8 cellular contexts compared by ENCODE assay signal in the genomic region with DNA sequence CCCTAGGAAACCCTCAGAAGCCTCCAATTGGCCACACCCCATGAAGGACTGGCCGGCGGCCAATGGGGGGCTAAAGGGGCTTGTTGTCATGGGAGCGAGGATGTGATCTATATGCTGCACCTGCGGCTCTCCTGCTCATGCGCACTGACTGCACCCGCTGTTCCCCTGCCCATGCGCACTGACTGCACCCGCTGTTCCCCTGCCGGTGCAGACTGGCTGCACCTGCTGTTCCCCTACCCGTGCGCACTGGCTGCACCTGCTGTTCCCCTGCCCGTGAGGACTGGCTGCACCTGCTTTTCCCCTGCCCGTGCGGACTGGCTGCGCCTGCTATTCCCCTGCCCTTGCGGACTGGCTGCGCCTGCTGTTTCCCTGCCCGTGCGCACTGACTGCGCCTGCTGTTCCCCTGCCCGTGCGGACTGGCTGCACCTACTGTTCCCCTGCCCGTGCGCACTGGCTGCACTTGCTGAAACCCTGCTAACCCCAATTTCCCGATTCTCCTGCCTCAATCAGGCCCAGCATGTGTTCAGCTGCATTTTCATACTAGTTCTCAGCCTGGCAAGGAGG. TPM values are rescaled to one million over a fixed set of nuclear protein-coding genes. Genes with fewer than 3 reads are reported as not detected.
DNase-seq lines count a peak whose midpoint lies in the region; ATAC-seq lines count a peak whose summit lies in the region.

No MANE protein-coding gene starts in this region.

- H3K27me3 Mint-ChIP-seq in activated naive CD8-positive, alpha-beta T cell treated with anti-CD3 and anti-CD28 coated beads for 36 hours: peaks cover 26% of the 10 kb centered on the region

- H3K36me3 ChIP-seq in Karpas-422 (ENCODE audit: insufficient read depth, low read length): no peaks in the 10 kb centered on the region

- H3K4me1 ChIP-seq in Karpas-422 (ENCODE audit: low read length): peaks cover 31% of the 10 kb centered on the region

- H3K36me3 Mint-ChIP-seq in activated naive CD8-positive, alpha-beta T cell treated with anti-CD3 and anti-CD28 coated beads for 36 hours: no peaks in the 10 kb centered on the region

- no peaks in the 10 kb centered on the region for H3K27me3 ChIP-seq in Karpas-422 (ENCODE audit: low read length)

- no peak overlapping the region for H2AFZ ChIP-seq in Karpas-422 (ENCODE audit: low read length)

- no peak overlapping the region for H3K4me3 ChIP-seq in Karpas-422 (ENCODE audit: low read length)

- peak overlapping the region; percentile 73 for H3K4me3 Mint-ChIP-seq in activated naive CD8-positive, alpha-beta T cell treated with anti-CD3 and anti-CD28 coated beads for 36 hours

- DNase-seq in DMS53 (lab: John Stamatoyannopoulos, UW): peak; percentile 98
- peak; percentile 95 for DNase-seq in Karpas-422
- DNase-seq in SK-MEL-5 (ENCODE audit: low read depth, low spot score): peak; percentile 22
- DNase-seq in activated naive CD8-positive, alpha-beta T cell treated with anti-CD3 and anti-CD28 coated beads for 36 hours: peak; percentile 79
- peak; percentile 73 to 78 for DNase-seq in left colon
- DNase-seq in stimulated activated CD4-positive, alpha-beta T cell treated with anti-CD3 and anti-CD28 coated beads, TNF-alpha, amount 100 ng/mL, for 4 hours (ENCODE audit: low read depth in 3 of 3): peak; percentile 15 to 26 (median 17)
- DNase-seq in D341Med (ENCODE audit: low spot score): no peak

- H3K27ac ChIP-seq in Karpas-422 (ENCODE audit: low read length): no peak overlapping the region

- H3K9me3 ChIP-seq in Karpas-422 (ENCODE audit: low read length): no peaks in the 10 kb centered on the region

- H3K9ac ChIP-seq in Karpas-422 (ENCODE audit: low read length): no peak overlapping the region

- in situ Hi-C loops in SK-MEL-5 (cut with HindIII; ENCODE audit: low pct_unique_long_range_greater_than_20kb, low sequenced_read_pairs): loop anchor here (25.0 kb wide), 1 partner anchor 196 kb away; no protein-coding TSS in a partner anchor

- H3K4me1 Mint-ChIP-seq in activated naive CD8-positive, alpha-beta T cell treated with anti-CD3 and anti-CD28 coated beads for 36 hours: peaks cover 2% of the 10 kb centered on the region

- no peak overlapping the region for H3K27ac Mint-ChIP-seq in activated naive CD8-positive, alpha-beta T cell treated with anti-CD3 and anti-CD28 coated beads for 36 hours

- no peaks in the 10 kb centered on the region for H3K9me3 Mint-ChIP-seq in activated naive CD8-positive, alpha-beta T cell treated with anti-CD3 and anti-CD28 coated beads for 36 hours

- intact Hi-C loops in left colon (cut with DNase I, micrococcal nuclease): no loop called here

- ATAC-seq in GM21619 (IDR thresholded peaks at IDR 0.05; ENCODE audit: unreplicated experiment) (peak; percentile 90), left colon (peak; percentile 88)

- no peaks in the 10 kb centered on the region for H3K79me2 ChIP-seq in Karpas-422 (ENCODE audit: low read length)

- H3K9me2 ChIP-seq in Karpas-422 (replicated peaks; ENCODE audit: insufficient read depth, low read length): no peaks in the 10 kb centered on the region

- H3K4me2 ChIP-seq in Karpas-422 (ENCODE audit: low read depth, low read length, poor library complexity, severe bottlenecking): peak overlapping the region; percentile 18

- no peaks in the 10 kb centered on the region for H4K20me1 ChIP-seq in Karpas-422 (ENCODE audit: insufficient read depth, low read depth, low read length)

RNA-seq across cellular contexts. Expression of a gene that starts 16.8 kb away (rescaled TPM):
- total RNA-seq in Karpas-422 (2014; rRNA removed; shearing (Covaris generic); ENCODE audit: low replicate concordance): 60.4 and 61.7 TPM in 2 replicates
- 28.3 and 30.7 TPM in 2 replicates for total RNA-seq in SK-MEL-5 (2014; rRNA removed; shearing (Covaris generic))
- 20.5 and 25.6 TPM in 2 replicates for polyA plus RNA-seq in SK-MEL-5 (2015; cell fraction: cytosol; rRNA removed)
- 24.4 and 25.1 TPM in 2 replicates for polyA plus RNA-seq in SK-MEL-5 (2015; cell fraction: nucleus; rRNA removed)
- 10 to 100 TPM; 32.2 to 38.3 TPM for total RNA-seq in activated naive CD8-positive, alpha-beta T cell treated with anti-CD3 and anti-CD28 coated beads for 36 hours
- total RNA-seq in left colon: 10 to 100 TPM; 29.4 to 33.4 TPM

RNA-seq across cellular contexts. Expression of a gene that starts 46.4 kb away (rescaled TPM):
- total RNA-seq in Karpas-422 (2014; rRNA removed; shearing (Covaris generic); ENCODE audit: low replicate concordance): 44.0 and 102 TPM in 2 replicates
- total RNA-seq in SK-MEL-5 (2014; rRNA removed; shearing (Covaris generic)): 0.13 and 0.35 TPM in 2 replicates
- 1.3 and 1.6 TPM in 2 replicates for polyA plus RNA-seq in SK-MEL-5 (2015; cell fraction: cytosol; rRNA removed)
- polyA plus RNA-seq in SK-MEL-5 (2015; cell fraction: nucleus; rRNA removed): 1.1 and 2.0 TPM in 2 replicates
- 10 to 100 TPM; 10.8 to 10.9 TPM for total RNA-seq in activated naive CD8-positive, alpha-beta T cell treated with anti-CD3 and anti-CD28 coated beads for 36 hours
- total RNA-seq in left colon: under 1 TPM; 0.31 to 0.50 TPM
